Comparison of ENCODE assay signal across 20 cellular contexts in the genomic region with DNA sequence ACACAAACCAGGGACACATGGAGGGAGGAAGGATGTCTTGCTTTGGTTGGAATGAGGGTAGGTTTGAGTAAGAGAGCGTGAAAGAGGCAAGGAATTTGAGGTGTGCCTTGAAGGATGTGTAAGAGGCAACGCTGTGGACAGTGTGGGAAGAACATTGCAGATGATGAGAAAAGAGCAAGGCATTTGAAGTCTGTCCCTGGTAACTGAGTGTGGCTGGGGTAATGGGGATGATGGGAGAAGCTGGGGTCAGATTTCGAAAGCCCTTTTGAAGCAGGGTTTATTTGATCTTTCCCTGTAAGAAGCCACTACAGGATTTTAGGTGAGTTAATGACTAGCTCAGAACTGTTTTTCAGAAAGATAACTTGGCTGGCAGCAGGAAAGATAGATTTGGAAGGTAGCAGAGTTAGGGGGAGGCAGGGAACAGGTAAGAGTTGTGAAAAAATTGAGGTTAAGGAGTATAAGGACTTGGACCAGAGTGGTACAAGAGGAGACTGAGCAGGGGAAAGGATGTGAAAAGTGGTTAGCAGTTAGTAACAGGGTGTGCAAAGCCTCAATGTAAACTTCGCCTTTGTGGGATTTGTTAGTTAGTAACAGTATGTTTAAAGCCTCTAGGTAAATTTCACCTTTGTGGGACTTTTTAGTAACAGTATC. TPM values are rescaled to one million over a fixed set of nuclear protein-coding genes. Genes with fewer than 3 reads are reported as not detected.
A peak's percentile ranks its signal among the peaks of the same experiment; 100 is the strongest.
DNase-seq lines count a peak whose midpoint lies in the region; ATAC-seq and TF ChIP-seq lines count a peak whose summit lies in the region.
"Had no signal": no experiment of that assay in that cellular context is flagged by ENCODE, and none has a peak within 500 bp of the region (broad histone marks: within the 10 kb centered on the region; RNA-seq: fewer than 3 reads in every experiment).

No MANE protein-coding gene starts in this region.

- peaks cover 13% of the 10 kb centered on the region for H3K4me1 Mint-ChIP-seq in GM23338

- H3K79me2 ChIP-seq in GM23338 (replicated peaks; ENCODE audit: insufficient read depth): peaks cover 23% of the 10 kb centered on the region

- 70 to 75% methylated on average over 4 of the region's 4 CpGs for WGBS in upper lobe of left lung, 2 donors

- H3K27me3 Mint-ChIP-seq in GM23338 (ENCODE audit: insufficient read depth, low read depth, poor library complexity): peaks cover 2% of the 10 kb centered on the region
- H3K27me3 Mint-ChIP-seq: activated naive CD4-positive, alpha-beta T cell treated with anti-CD3 and anti-CD28 coated beads, Interleukin-2, amount 50 U/mL, for 24 hours; CD4-positive, alpha-beta T cell had no signal

- H3K27ac ChIP-seq in GM23338 (ENCODE audit: low read depth) (no peak overlapping the region), VCaP (peak overlapping the region; percentile 11; the same call in 1 of the 2 replicates), left lung (no peak overlapping the region), upper lobe of left lung (no peak overlapping the region)
- H3K27ac ChIP-seq: HL-60, suprapubic skin, uterus had no signal

- ATAC-seq in GM23338: peak; percentile 49
- ATAC-seq in left lung: peak; percentile 71
- peak; percentile 31 to 51 for ATAC-seq in upper lobe of left lung (ENCODE audit: low FRiP score in 2 of 2)
- no peak for ATAC-seq in GM19324 (IDR thresholded peaks at IDR 0.05; ENCODE audit: low FRiP score, unreplicated experiment)
- ATAC-seq: left cardiac atrium had no signal

- peaks cover 2% of the 10 kb centered on the region; the same call in 1 of the 3 replicates for H3K36me3 Mint-ChIP-seq in GM23338 (ENCODE audit: low read depth)
- H3K36me3 Mint-ChIP-seq: activated naive CD4-positive, alpha-beta T cell treated with anti-CD3 and anti-CD28 coated beads, Interleukin-2, amount 50 U/mL, for 24 hours had no signal

- intact Hi-C loops in left lung (cut with DNase I): no loop called here

- H2AFZ ChIP-seq in GM23338: no peak overlapping the region

- H3K4me3 Mint-ChIP-seq in GM23338: no peak overlapping the region
- H3K4me3 Mint-ChIP-seq: activated CD4-positive, alpha-beta T cell treated with anti-CD3 and anti-CD28 coated beads, Interleukin-2, amount 10 ng/mL, durations not matched to agents 7 days and 5 days; activated naive CD4-positive, alpha-beta T cell treated with anti-CD3 and anti-CD28 coated beads, Interleukin-2, amount 50 U/mL, for 24 hours; CD4-positive, alpha-beta T cell had no signal

- H3K9me2 ChIP-seq in GM23338 (ENCODE audit: insufficient read depth): peaks cover 3% of the 10 kb centered on the region; the same call in 1 of the 2 replicates

- H3K36me3 ChIP-seq in GM23338 (ENCODE audit: insufficient read depth): no peaks in the 10 kb centered on the region
- no peaks in the 10 kb centered on the region for H3K36me3 ChIP-seq in left lung
- peaks cover 0 to 9% (median 2%) of the 10 kb centered on the region in 4 donors for H3K36me3 ChIP-seq in upper lobe of left lung
- H3K36me3 ChIP-seq: suprapubic skin, uterus had no signal

- peaks cover 2% of the 10 kb centered on the region; the same call in 1 of the 2 replicates for H4K20me1 ChIP-seq in GM23338 (replicated peaks; ENCODE audit: insufficient read depth)

- no peaks in the 10 kb centered on the region for H3K9me3 Mint-ChIP-seq in GM23338
- H3K9me3 Mint-ChIP-seq: activated naive CD4-positive, alpha-beta T cell treated with anti-CD3 and anti-CD28 coated beads, Interleukin-2, amount 50 U/mL, for 24 hours; CD4-positive, alpha-beta T cell had no signal

- H3K4me3 ChIP-seq in GM23338: no peak overlapping the region
- H3K4me3 ChIP-seq in left lung: no peak overlapping the region
- no peak overlapping the region for H3K4me3 ChIP-seq in upper lobe of left lung
- H3K4me3 ChIP-seq: suprapubic skin, uterus had no signal

- H3F3A ChIP-seq in GM23338 (replicated peaks; ENCODE audit: low read depth): no peaks in the 10 kb centered on the region

- TF ChIP-seq POLR2A in upper lobe of left lung (IDR thresholded peaks at IDR 0.05): no peak

- H3K4me2 ChIP-seq in GM23338: no peak overlapping the region

- H3K27me3 ChIP-seq in GM23338 (ENCODE audit: insufficient read depth) (no peaks in the 10 kb centered on the region), left lung (no peaks in the 10 kb centered on the region), upper lobe of left lung (no peaks in the 10 kb centered on the region)
- H3K27me3 ChIP-seq: suprapubic skin, uterus had no signal

- no peak for TF ChIP-seq CTCF in GM23338 (conservative IDR thresholded peaks at IDR 0.05; ENCODE audit: low read depth in 2 of 2)
- no peak for TF ChIP-seq CTCF in VCaP (conservative IDR thresholded peaks at IDR 0.05)
- TF ChIP-seq CTCF in left lung (IDR thresholded peaks at IDR 0.05): no peak
- no peak for TF ChIP-seq CTCF in upper lobe of left lung (IDR thresholded peaks at IDR 0.05)

- DNase-seq in GM23338 (ENCODE audit: low spot score) (peak; percentile 32), left lung (no peak), upper lobe of left lung (no peak), NCI-H748 (lab: John Stamatoyannopoulos, UW; ENCODE audit: unreplicated experiment) (no peak), cortex of kidney (lab: John Stamatoyannopoulos, UW) (no peak)
- DNase-seq: activated CD4-positive, alpha-beta T cell treated with anti-CD3 and anti-CD28 coated beads, Interleukin-2, amount 10 ng/mL, durations not matched to agents 7 days and 5 days; CD4-positive, alpha-beta T cell; DMS53; left cardiac atrium; NCI-H1105; NCI-H2029; NK-92 treated with Interleukin-12 subunit alpha and Interleukin-12 subunit beta, amount 100 ng/mL, for 24 hours; posterior cingulate gyrus; T-helper 1 cell; uterus had no signal

- H3K27ac Mint-ChIP-seq in GM23338: no peak overlapping the region
- H3K27ac Mint-ChIP-seq: activated CD4-positive, alpha-beta T cell treated with anti-CD3 and anti-CD28 coated beads, Interleukin-2, amount 10 ng/mL, durations not matched to agents 7 days and 5 days; activated naive CD4-positive, alpha-beta T cell treated with anti-CD3 and anti-CD28 coated beads, Interleukin-2, amount 50 U/mL, for 24 hours; CD4-positive, alpha-beta T cell had no signal

- no peak for TF ChIP-seq EP300 in upper lobe of left lung (IDR thresholded peaks at IDR 0.05)

- H3K4me1 ChIP-seq in GM23338 (ENCODE audit: insufficient read depth) (peaks cover 12% of the 10 kb centered on the region), left lung (peaks cover 6 to 31% of the 10 kb centered on the region in 2 donors), upper lobe of left lung (peaks cover 14 to 27% (median 20%) of the 10 kb centered on the region in 4 donors)
- H3K4me1 ChIP-seq: uterus had no signal

- H3K9me3 ChIP-seq in left lung: no peaks in the 10 kb centered on the region
- H3K9me3 ChIP-seq in upper lobe of left lung: no peaks in the 10 kb centered on the region
- H3K9me3 ChIP-seq: suprapubic skin, uterus had no signal

TF ChIP-seq in GM23338, 12 proteins besides CTCF, POLR2A, EP300 and RAD21 (continues in another document):
- TF ChIP-seq JUNB (IDR thresholded peaks at IDR 0.05; ENCODE audit: unreplicated experiment) (no peak), NANOG (IDR thresholded peaks at IDR 0.05; ENCODE audit: borderline replicate concordance) (no peak)

RNA-seq across cellular contexts. Expression of a gene that starts 17.7 kb away (rescaled TPM):
- total RNA-seq in GM23338 (2014; rRNA removed; shearing (Covaris generic)): 86.8 and 121 TPM in 2 replicates
- 34.8 and 53.9 TPM in 2 replicates for polyA plus RNA-seq in GM23338 (2016; fragmentation: Nextera tagmentation; extraction: Ambion mirVana)
- total RNA-seq in left lung: 100 to 1,000 TPM; 238 to 253 TPM
- 100 to 1,000 TPM; 209 to 637 (median 340) TPM for total RNA-seq in upper lobe of left lung
